In genomic region chr18:33560686-33561370, GRCh38 we compare ENCODE assay signal across 10 cellular contexts. TPM values are rescaled to one million over a fixed set of nuclear protein-coding genes. Genes with fewer than 3 reads are reported as not detected.
DNase-seq lines count a peak whose midpoint lies in the region; ATAC-seq and TF ChIP-seq lines count a peak whose summit lies in the region.
"Had no signal": no experiment of that assay in that cellular context is flagged by ENCODE, and none has a peak within 500 bp of the region (broad histone marks: within the 10 kb centered on the region; RNA-seq: fewer than 3 reads in every experiment).

No MANE protein-coding gene starts in this region.

- no peaks in the 10 kb centered on the region for H3K27me3 ChIP-seq in MM.1S (replicated peaks; ENCODE audit: insufficient read depth, low read length)

- ATAC-seq in GM21576 (IDR thresholded peaks at IDR 0.05; ENCODE audit: unreplicated experiment) (peak; percentile 75), HG03196 (IDR thresholded peaks at IDR 0.05; ENCODE audit: unreplicated experiment) (no peak), omental fat pad (ENCODE audit: low FRiP score) (no peak)
- ATAC-seq: stimulated activated naive CD8-positive, alpha-beta T cell treated with anti-CD3 and anti-CD28 coated beads, Interleukin-15, Interleukin-2, amounts not matched to agents 100 U/mL and 50 U/mL, for 24 hours had no signal

- 0 out of 2 replicates have a peak overlapping the region, but pooled peaks have one; percentile 26 for H2AFZ ChIP-seq in MM.1S (ENCODE audit: low read length)

- H3K4me2 ChIP-seq in MM.1S (ENCODE audit: low read depth, low read length), result no peak overlapping the region

- H3K27ac ChIP-seq in MM.1S (ENCODE audit: low read length), result no peak overlapping the region
- H3K27ac ChIP-seq in epithelial cell of prostate, result no peak overlapping the region

- no peaks in the 10 kb centered on the region for H3K9me3 ChIP-seq in MM.1S (replicated peaks; ENCODE audit: insufficient read depth, low read length)

- no peaks in the 10 kb centered on the region for H3K79me2 ChIP-seq in MM.1S (ENCODE audit: low read length)

- no peaks in the 10 kb centered on the region for H3K36me3 ChIP-seq in MM.1S (replicated peaks; ENCODE audit: insufficient read depth, low read length)

- H3F3A ChIP-seq in MM.1S (ENCODE audit: insufficient read depth, low read length), result no peaks in the 10 kb centered on the region

- no peaks in the 10 kb centered on the region for H3K9me2 ChIP-seq in MM.1S (replicated peaks; ENCODE audit: insufficient read depth, low read length)

- DNase-seq in D341Med (ENCODE audit: low spot score), result peak; percentile 71
- peak; percentile 55 for DNase-seq in MM.1S
- DNase-seq in epithelial cell of prostate (ENCODE audit: low read depth, low spot score), result peak; percentile 37
- DNase-seq in NCI-H2081 treated with DMSO at 0.1 percent for 48 hours (lab: John Stamatoyannopoulos, UW), result no peak
- no peak for DNase-seq in NCI-H2029 (lab: John Stamatoyannopoulos, UW)
- no peak for DNase-seq in omental fat pad (ENCODE audit: low spot score)
- DNase-seq: NCI-H1092; stimulated activated naive CD8-positive, alpha-beta T cell treated with anti-CD3 and anti-CD28 coated beads, Interleukin-15, Interleukin-2, amounts not matched to agents 100 U/mL and 50 U/mL, for 24 hours had no signal

- TF ChIP-seq CTCF in MM.1S (IDR thresholded peaks at IDR 0.05; ENCODE audit: low read length), result no peak
- TF ChIP-seq CTCF in omental fat pad (IDR thresholded peaks at IDR 0.05), result no peak

- no peaks in the 10 kb centered on the region for H3K4me1 ChIP-seq in MM.1S (ENCODE audit: low read length)

- H3K9ac ChIP-seq in MM.1S (ENCODE audit: low read length), result no peak overlapping the region

- H4K20me1 ChIP-seq in MM.1S (ENCODE audit: insufficient read depth, low read length), result no peaks in the 10 kb centered on the region

- H3K4me3 ChIP-seq in MM.1S (ENCODE audit: low read length), result no peak overlapping the region

RNA-seq across cellular contexts. Expression of gene ASXL3, which starts 17.2 kb away (rescaled TPM):
- 1 to 10 TPM in 1 of 4 donors, under 1 TPM in 3; 0.36 to 5.4 (median 0.70) TPM for total RNA-seq in omental fat pad

Comparison
In these comparisons a context has a peak if more than half of its experiments do, and no peak if none do; other contexts are left out.
1. DNase-seq: peak in D341Med (single experiment), MM.1S (single experiment) and epithelial cell of prostate (single experiment); none in NCI-H2081 treated with DMSO at 0.1 percent for 48 hours (single experiment), NCI-H2029 (single experiment) and omental fat pad (single experiment).